16 cellular contexts compared by ENCODE assay signal in the genomic region with DNA sequence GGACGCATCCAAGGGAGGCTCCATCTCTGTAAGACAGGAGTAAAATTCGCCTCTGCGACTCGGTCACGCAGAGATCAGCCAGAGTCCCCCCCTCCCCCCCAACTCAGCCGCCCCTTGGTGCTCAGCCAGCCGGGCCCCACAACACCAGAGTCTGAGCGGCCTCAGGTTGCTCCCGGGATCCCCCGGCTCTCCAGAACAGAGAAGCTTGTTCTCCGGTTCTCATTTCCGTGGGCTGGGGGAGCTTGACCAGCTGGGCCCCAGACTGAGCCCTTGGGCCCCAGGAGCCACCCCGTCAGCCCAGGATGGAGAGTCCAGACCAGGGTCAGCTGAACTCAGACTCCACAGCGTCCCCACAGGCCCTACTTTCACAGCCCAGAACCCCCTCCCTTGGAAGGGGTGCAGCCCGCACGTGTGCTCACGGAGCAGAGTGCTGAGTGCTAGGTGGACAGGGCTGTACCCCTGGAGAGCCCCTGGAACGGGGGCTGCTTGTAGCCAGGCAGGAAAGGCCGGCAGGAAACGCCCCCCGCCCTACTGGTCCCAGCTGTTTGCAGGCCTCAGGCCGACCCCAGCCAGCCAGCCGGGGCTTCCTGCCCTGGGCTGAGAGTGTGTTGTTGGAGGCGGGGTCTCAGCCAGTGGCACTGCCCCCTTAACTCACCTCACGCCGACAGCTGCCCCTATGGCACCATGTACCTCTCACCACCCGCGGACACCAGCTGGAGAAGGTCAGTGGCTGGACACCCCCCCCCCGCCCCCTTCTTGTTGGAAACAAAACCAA.
"Had no signal": no experiment of that assay in that cellular context is flagged by ENCODE, and none has a peak within 500 bp of the region (broad histone marks: within the 10 kb centered on the region; RNA-seq: fewer than 3 reads in every experiment).

No MANE protein-coding gene starts in this region.

- H3K27ac Mint-ChIP-seq: memory B cell had no signal

- H3K9me3 ChIP-seq: gastrocnemius medialis, left ventricle myocardium inferior had no signal

- H3K36me3 ChIP-seq: brain microvascular endothelial cell, gastrocnemius medialis had no signal

- DNase-seq: activated CD4-positive, CD25-positive, alpha-beta regulatory T cell treated with anti-CD3 and anti-CD28 coated beads, Interleukin-2, amount 50 U/mL, for 72 hours; activated naive CD4-positive, alpha-beta T cell treated with Interleukin-2 at 50 U/mL for 16 hours; activated T-cell treated with anti-CD3 and anti-CD28 coated beads for 4 hours; anterior cingulate cortex; brain microvascular endothelial cell; cerebellar nuclear complex; effector memory CD4-positive, alpha-beta T cell; erythroblast; gastrocnemius medialis; kidney; left ventricle myocardium inferior; stimulated activated CD4-positive, alpha-beta T cell treated with anti-CD3 and anti-CD28 coated beads, Interleukin-12 subunit alpha, Interleukin-12 subunit beta, amount 100 ng/mL, for 4 hours; stimulated activated CD4-positive, alpha-beta T cell treated with anti-CD3 and anti-CD28 coated beads, Interleukin-2, amount 100 ng/mL, for 24 hours had no signal

- H2AFZ ChIP-seq: parathyroid adenoma had no signal

- H3K4me3 Mint-ChIP-seq: dendritic cell treated with granulocyte-macrophage colony-stimulating factor and Interleukin-4, amounts not matched to agents 40 ng/mL and 50 ng/mL, for 4 days; memory B cell had no signal

- H3K9me3 Mint-ChIP-seq: dendritic cell treated with granulocyte-macrophage colony-stimulating factor and Interleukin-4, amounts not matched to agents 40 ng/mL and 50 ng/mL, for 4 days; memory B cell had no signal

- H3K79me2 ChIP-seq: parathyroid adenoma had no signal

- H3K27me3 ChIP-seq: brain microvascular endothelial cell, gastrocnemius medialis had no signal

- H3K9ac ChIP-seq: parathyroid adenoma had no signal

- ATAC-seq: gastrocnemius medialis had no signal

- H3K4me3 ChIP-seq: gastrocnemius medialis, left ventricle myocardium inferior had no signal

- H3K27me3 Mint-ChIP-seq: dendritic cell treated with granulocyte-macrophage colony-stimulating factor and Interleukin-4, amounts not matched to agents 40 ng/mL and 50 ng/mL, for 4 days; memory B cell had no signal

- H3K27ac ChIP-seq: brain microvascular endothelial cell, gastrocnemius medialis, left ventricle myocardium inferior, parathyroid adenoma had no signal

- H3K4me1 Mint-ChIP-seq: memory B cell had no signal

- H3K4me1 ChIP-seq: gastrocnemius medialis had no signal
